ENCODE assay signal across 1 cellular context in the genomic region with DNA sequence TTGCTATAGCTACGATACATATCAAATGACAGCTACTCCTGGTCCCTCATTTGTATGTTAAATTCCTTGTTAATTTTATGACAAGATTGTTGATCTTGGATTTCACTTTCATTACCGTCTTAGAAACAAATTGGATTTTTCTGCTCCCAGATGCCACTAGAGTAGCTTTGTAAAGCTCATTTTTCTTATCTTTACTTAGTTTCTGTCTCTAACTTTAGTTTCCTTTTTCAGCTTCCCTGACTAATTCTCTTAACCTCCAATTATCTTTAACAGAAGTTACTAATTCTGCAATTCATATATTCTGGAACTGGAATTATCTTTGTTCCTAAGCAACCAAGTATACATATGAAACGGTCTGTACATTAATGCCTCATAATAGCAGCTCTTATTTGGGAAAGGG.
TF ChIP-seq lines count a peak whose summit lies in the region.

No MANE protein-coding gene starts in this region.

TF ChIP-seq in GM23338, 12 proteins besides CTCF, POLR2A, EP300 and RAD21 (continued from another document):
- no peak for TF ChIP-seq ZNF331 (CRISPR knock-in tag; IDR thresholded peaks at IDR 0.05; ENCODE audit: low read depth)
- no peak for TF ChIP-seq STAT1 (IDR thresholded peaks at IDR 0.05; ENCODE audit: unreplicated experiment)
- TF ChIP-seq, protein P1, sequence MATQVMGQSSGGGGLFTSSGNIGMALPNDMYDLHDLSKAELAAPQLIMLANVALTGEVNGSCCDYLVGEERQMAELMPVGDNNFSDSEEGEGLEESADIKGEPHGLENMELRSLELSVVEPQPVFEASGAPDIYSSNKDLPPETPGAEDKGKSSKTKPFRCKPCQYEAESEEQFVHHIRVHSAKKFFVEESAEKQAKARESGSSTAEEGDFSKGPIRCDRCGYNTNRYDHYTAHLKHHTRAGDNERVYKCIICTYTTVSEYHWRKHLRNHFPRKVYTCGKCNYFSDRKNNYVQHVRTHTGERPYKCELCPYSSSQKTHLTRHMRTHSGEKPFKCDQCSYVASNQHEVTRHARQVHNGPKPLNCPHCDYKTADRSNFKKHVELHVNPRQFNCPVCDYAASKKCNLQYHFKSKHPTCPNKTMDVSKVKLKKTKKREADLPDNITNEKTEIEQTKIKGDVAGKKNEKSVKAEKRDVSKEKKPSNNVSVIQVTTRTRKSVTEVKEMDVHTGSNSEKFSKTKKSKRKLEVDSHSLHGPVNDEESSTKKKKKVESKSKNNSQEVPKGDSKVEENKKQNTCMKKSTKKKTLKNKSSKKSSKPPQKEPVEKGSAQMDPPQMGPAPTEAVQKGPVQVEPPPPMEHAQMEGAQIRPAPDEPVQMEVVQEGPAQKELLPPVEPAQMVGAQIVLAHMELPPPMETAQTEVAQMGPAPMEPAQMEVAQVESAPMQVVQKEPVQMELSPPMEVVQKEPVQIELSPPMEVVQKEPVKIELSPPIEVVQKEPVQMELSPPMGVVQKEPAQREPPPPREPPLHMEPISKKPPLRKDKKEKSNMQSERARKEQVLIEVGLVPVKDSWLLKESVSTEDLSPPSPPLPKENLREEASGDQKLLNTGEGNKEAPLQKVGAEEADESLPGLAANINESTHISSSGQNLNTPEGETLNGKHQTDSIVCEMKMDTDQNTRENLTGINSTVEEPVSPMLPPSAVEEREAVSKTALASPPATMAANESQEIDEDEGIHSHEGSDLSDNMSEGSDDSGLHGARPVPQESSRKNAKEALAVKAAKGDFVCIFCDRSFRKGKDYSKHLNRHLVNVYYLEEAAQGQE (IDR thresholded peaks at IDR 0.05; ENCODE audit: unreplicated experiment), result no peak
- TF ChIP-seq POLR2AphosphoS5 (IDR thresholded peaks at IDR 0.05; ENCODE audit: low read depth), result no peak
- no peak for TF ChIP-seq JUNB (IDR thresholded peaks at IDR 0.05; ENCODE audit: unreplicated experiment)
- no peak for TF ChIP-seq EZH2 (IDR thresholded peaks at IDR 0.05; ENCODE audit: low read depth, unreplicated experiment)
- no peak for TF ChIP-seq EZH2phosphoT487 (IDR thresholded peaks at IDR 0.05; ENCODE audit: unreplicated experiment)
- no peak for TF ChIP-seq NANOG (IDR thresholded peaks at IDR 0.05; ENCODE audit: borderline replicate concordance)
- TF ChIP-seq, protein P2, sequence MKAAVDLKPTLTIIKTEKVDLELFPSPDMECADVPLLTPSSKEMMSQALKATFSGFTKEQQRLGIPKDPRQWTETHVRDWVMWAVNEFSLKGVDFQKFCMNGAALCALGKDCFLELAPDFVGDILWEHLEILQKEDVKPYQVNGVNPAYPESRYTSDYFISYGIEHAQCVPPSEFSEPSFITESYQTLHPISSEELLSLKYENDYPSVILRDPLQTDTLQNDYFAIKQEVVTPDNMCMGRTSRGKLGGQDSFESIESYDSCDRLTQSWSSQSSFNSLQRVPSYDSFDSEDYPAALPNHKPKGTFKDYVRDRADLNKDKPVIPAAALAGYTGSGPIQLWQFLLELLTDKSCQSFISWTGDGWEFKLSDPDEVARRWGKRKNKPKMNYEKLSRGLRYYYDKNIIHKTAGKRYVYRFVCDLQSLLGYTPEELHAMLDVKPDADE (IDR thresholded peaks at IDR 0.05), result no peak
- TF ChIP-seq, protein P3, sequence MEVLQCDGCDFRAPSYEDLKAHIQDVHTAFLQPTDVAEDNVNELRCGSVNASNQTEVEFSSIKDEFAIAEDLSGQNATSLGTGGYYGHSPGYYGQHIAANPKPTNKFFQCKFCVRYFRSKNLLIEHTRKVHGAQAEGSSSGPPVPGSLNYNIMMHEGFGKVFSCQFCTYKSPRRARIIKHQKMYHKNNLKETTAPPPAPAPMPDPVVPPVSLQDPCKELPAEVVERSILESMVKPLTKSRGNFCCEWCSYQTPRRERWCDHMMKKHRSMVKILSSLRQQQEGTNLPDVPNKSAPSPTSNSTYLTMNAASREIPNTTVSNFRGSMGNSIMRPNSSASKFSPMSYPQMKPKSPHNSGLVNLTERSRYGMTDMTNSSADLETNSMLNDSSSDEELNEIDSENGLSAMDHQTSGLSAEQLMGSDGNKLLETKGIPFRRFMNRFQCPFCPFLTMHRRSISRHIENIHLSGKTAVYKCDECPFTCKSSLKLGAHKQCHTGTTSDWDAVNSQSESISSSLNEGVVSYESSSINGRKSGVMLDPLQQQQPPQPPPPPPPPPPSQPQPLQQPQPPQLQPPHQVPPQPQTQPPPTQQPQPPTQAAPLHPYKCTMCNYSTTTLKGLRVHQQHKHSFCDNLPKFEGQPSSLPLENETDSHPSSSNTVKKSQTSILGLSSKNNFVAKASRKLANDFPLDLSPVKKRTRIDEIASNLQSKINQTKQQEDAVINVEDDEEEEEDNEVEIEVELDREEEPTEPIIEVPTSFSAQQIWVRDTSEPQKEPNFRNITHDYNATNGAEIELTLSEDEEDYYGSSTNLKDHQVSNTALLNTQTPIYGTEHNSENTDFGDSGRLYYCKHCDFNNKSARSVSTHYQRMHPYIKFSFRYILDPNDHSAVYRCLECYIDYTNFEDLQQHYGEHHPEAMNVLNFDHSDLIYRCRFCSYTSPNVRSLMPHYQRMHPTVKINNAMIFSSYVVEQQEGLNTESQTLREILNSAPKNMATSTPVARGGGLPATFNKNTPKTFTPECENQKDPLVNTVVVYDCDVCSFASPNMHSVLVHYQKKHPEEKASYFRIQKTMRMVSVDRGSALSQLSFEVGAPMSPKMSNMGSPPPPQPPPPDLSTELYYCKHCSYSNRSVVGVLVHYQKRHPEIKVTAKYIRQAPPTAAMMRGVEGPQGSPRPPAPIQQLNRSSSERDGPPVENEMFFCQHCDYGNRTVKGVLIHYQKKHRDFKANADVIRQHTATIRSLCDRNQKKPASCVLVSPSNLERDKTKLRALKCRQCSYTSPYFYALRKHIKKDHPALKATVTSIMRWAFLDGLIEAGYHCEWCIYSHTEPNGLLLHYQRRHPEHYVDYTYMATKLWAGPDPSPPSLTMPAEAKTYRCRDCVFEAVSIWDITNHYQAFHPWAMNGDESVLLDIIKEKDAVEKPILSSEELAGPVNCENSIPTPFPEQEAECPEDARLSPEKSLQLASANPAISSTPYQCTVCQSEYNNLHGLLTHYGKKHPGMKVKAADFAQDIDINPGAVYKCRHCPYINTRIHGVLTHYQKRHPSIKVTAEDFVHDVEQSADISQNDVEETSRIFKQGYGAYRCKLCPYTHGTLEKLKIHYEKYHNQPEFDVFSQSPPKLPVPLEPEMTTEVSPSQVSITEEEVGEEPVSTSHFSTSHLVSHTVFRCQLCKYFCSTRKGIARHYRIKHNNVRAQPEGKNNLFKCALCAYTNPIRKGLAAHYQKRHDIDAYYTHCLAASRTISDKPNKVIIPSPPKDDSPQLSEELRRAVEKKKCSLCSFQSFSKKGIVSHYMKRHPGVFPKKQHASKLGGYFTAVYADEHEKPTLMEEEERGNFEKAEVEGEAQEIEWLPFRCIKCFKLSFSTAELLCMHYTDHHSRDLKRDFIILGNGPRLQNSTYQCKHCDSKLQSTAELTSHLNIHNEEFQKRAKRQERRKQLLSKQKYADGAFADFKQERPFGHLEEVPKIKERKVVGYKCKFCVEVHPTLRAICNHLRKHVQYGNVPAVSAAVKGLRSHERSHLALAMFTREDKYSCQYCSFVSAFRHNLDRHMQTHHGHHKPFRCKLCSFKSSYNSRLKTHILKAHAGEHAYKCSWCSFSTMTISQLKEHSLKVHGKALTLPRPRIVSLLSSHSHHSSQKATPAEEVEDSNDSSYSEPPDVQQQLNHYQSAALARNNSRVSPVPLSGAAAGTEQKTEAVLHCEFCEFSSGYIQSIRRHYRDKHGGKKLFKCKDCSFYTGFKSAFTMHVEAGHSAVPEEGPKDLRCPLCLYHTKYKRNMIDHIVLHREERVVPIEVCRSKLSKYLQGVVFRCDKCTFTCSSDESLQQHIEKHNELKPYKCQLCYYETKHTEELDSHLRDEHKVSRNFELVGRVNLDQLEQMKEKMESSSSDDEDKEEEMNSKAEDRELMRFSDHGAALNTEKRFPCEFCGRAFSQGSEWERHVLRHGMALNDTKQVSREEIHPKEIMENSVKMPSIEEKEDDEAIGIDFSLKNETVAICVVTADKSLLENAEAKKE (CRISPR knock-in tag; IDR thresholded peaks at IDR 0.05), result no peak
- TF ChIP-seq ZNF114 (CRISPR knock-in tag; IDR thresholded peaks at IDR 0.05), result no peak
